ENCODE assay signal across 2 cellular contexts in the genomic region with DNA sequence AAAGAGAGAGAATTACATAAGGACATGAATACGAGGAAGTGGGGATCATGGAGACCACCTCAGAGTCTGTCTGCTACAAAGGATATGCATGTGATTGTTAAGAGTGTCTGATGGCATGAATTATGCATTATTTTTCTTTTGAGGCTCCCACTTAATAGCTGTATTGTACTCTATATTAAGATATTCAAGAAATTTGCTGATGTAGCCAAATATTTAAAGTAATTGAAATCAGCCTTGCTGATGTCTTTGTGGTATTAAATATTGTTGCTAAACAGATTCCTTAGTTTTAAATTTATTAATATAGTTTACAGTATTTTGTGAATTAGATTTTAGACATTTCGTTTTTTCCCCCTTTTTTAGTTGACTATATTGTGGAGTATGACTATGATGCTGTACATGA.
TF ChIP-seq lines count a peak whose summit lies in the region.

No MANE protein-coding gene starts in this region.

TF ChIP-seq in HepG2, 621 proteins besides CTCF, POLR2A, EP300 and RAD21:
- TF ChIP-seq MAFF (IDR thresholded peaks at IDR 0.05; ENCODE audit: low read depth, low read length) (peak; percentile 90), ZNF143 (CRISPR knock-in tag; IDR thresholded peaks at IDR 0.05) (no peak), ZNF672 (CRISPR knock-in tag; IDR thresholded peaks at IDR 0.05) (no peak), ZNF569 (CRISPR knock-in tag; IDR thresholded peaks at IDR 0.05; ENCODE audit: borderline replicate concordance) (no peak), TSC22D2 (CRISPR knock-in tag; IDR thresholded peaks at IDR 0.05; ENCODE audit: borderline replicate concordance) (no peak), MAFK (conservative IDR thresholded peaks at IDR 0.05 in 1 of 2, IDR thresholded peaks at IDR 0.05 in 1 of 2; ENCODE audit: low read length in 2 of 2) (peak; percentile 91 to 96)
TF ChIP-seq in HepG2: peak in this region for 2.

TF ChIP-seq in K562, 482 proteins besides CTCF, POLR2A, EP300 and RAD21:
- TF ChIP-seq MAFF (IDR thresholded peaks at IDR 0.05; ENCODE audit: low read length) (peak; percentile 87), C11orf30 (IDR thresholded peaks at IDR 0.05; ENCODE audit: low read depth) (peak; percentile 92), MAFG (tag; conservative IDR thresholded peaks at IDR 0.05) (peak; percentile 80), IRF9 (tag; IDR thresholded peaks at IDR 0.05) (no peak), ZNF316 (IDR thresholded peaks at IDR 0.05) (peak; percentile 96), MAFK (IDR thresholded peaks at IDR 0.05; ENCODE audit: low read length) (peak; percentile 84), NR0B1 (IDR thresholded peaks at IDR 0.05; ENCODE audit: partially characterized antibody) (no peak)
- TF ChIP-seq, protein P1, sequence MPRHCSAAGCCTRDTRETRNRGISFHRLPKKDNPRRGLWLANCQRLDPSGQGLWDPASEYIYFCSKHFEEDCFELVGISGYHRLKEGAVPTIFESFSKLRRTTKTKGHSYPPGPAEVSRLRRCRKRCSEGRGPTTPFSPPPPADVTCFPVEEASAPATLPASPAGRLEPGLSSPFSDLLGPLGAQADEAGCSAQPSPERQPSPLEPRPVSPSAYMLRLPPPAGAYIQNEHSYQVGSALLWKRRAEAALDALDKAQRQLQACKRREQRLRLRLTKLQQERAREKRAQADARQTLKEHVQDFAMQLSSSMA (CRISPR knock-in tag; IDR thresholded peaks at IDR 0.05): no peak
